1 cellular context compared by ENCODE assay signal in genomic region chr16:67246945-67247697, GRCh38.
TF ChIP-seq lines count a peak whose summit lies in the region.

FHOD1 (minus strand) TSS chr16:67247481; CDS start chr16:67247410, 71 bp downstream.

TF ChIP-seq in K562, 482 proteins besides CTCF, POLR2A, EP300 and RAD21 (continued from another document and continues in another):
- TF ChIP-seq KLF16 (IDR thresholded peaks at IDR 0.05) (no peak), SIN3B (IDR thresholded peaks at IDR 0.05; ENCODE audit: low read depth) (no peak), PREB (CRISPR knock-in tag; IDR thresholded peaks at IDR 0.05) (no peak), ZSCAN29 (IDR thresholded peaks at IDR 0.05) (no peak), ZNF699 (CRISPR knock-in tag; IDR thresholded peaks at IDR 0.05; ENCODE audit: insufficient replicate concordance) (no peak), ZBTB40 (IDR thresholded peaks at IDR 0.05) (0 out of 2 replicates have a peak, but pooled peaks have one; percentile 20), ZBTB40 (CRISPR knock-in tag; IDR thresholded peaks at IDR 0.05) (0 out of 2 replicates have a peak, but pooled peaks have one; percentile 9), NEUROD1 (IDR thresholded peaks at IDR 0.05; ENCODE audit: borderline replicate concordance, low read depth, low read length, partially characterized antibody) (no peak), HMGN3 (IDR thresholded peaks at IDR 0.05; ENCODE audit: borderline replicate concordance, extremely low read depth, insufficient read length, low read depth, low read length) (peak; percentile 55), RREB1 (CRISPR knock-in tag; IDR thresholded peaks at IDR 0.05) (0 out of 2 replicates have a peak, but pooled peaks have one; percentile 28), FOXM1 (IDR thresholded peaks at IDR 0.05; ENCODE audit: low read depth) (no peak), FOXM1 (CRISPR knock-in tag; IDR thresholded peaks at IDR 0.05; ENCODE audit: low read depth) (no peak), ZMIZ1 (IDR thresholded peaks at IDR 0.05; ENCODE audit: low read depth in 2 of 2, low read length in 2 of 2) (no peak), YY1 (IDR thresholded peaks at IDR 0.05; ENCODE audit: borderline replicate concordance in 1 of 3, control insufficient read depth in 1 of 3, extremely low read depth in 1 of 3, insufficient read depth in 3 of 3, insufficient read length in 1 of 3, insufficient replicate concordance in 2 of 3, low read depth in 1 of 3, low read length in 2 of 3) (peak in 2 of 3 experiments; percentile 48 to 63), ZNF551 (CRISPR knock-in tag; IDR thresholded peaks at IDR 0.05) (no peak), HLTF (IDR thresholded peaks at IDR 0.05) (no peak), NCOA6 (IDR thresholded peaks at IDR 0.05) (no peak), MYNN (IDR thresholded peaks at IDR 0.05) (no peak), MYNN (CRISPR knock-in tag; IDR thresholded peaks at IDR 0.05) (no peak), MCM3 (IDR thresholded peaks at IDR 0.05) (no peak), POLR2AphosphoS2 (IDR thresholded peaks at IDR 0.05; ENCODE audit: low read length) (no peak), FOXK1 (CRISPR knock-in tag; IDR thresholded peaks at IDR 0.05; ENCODE audit: borderline replicate concordance) (no peak), ZNF592 (IDR thresholded peaks at IDR 0.05) (no peak), ZNF561 (CRISPR knock-in tag; conservative IDR thresholded peaks at IDR 0.05) (no peak), ETV1 (tag; conservative IDR thresholded peaks at IDR 0.05; ENCODE audit: low read depth) (0 out of 2 replicates have a peak, but pooled peaks have one; percentile 42), ZNF217 (CRISPR knock-in tag; IDR thresholded peaks at IDR 0.05) (no peak), ATF4 (CRISPR knock-in tag; IDR thresholded peaks at IDR 0.05) (no peak), IRF9 (tag; IDR thresholded peaks at IDR 0.05) (no peak)
